8 cellular contexts compared by ENCODE assay signal in the genomic region with DNA sequence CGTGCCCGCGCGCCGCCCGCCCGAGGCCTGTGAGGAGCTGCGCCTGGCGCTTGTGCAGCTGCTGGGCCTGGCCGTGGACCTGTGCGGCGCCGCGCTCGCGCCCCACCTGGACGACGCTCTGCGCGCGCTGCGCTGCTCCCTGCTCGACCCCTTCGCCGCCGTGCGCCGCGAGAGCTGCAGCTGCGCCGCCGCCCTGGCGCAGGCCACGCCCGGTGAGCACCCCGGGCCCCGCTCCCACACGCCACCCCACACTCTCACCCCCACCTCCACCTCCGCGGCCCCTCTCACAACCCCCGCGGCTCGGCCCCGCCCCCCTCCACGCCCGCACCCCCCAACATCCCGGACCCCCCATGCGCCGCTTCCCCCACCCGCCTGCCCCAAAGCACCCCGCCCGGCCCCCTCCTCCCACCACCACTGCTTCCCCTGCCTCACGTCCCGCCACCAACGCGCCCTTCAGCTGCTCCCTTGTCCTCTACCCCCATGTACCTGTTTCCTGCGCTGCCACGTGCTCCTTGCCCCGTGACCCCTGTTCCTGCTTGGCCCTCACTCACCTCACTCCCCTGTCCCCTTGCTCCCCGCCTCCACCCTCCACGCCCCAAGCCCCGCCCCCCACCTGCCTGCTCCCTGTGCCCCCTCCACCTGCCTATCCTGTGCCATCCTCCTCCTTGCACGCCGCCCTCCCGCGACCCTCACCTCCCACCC. TPM values are rescaled to one million over a fixed set of nuclear protein-coding genes. Genes with fewer than 3 reads are reported as not detected.
DNase-seq lines count a peak whose midpoint lies in the region; ATAC-seq lines count a peak whose summit lies in the region.

A gene (minus strand): TSS at position 178 of the 702 bp plus-strand sequence. CDS start 15,776 bp downstream, outside the sequence.

- intact Hi-C loops in head of caudate nucleus (cut with DNase I): loop anchor here (5.0 kb wide), 1 partner anchor 205 kb away; no protein-coding TSS in a partner anchor
- intact Hi-C loops in posterior vena cava (cut with DNase I): no loop called here

- peak; percentile 47 for DNase-seq in NCI-H1092 treated with DMSO at 0.1 percent for 48 hours (lab: John Stamatoyannopoulos, UW)
- DNase-seq in NCI-H1092 (lab: John Stamatoyannopoulos, UW): no peak
- DNase-seq in NCI-H2171 (lab: John Stamatoyannopoulos, UW): peak; percentile 27
- DNase-seq in activated effector memory CD4-positive, alpha-beta T cell treated with anti-CD3 and anti-CD28 coated beads, Interleukin-2, amount 50 U/mL, for 16 hours: peak; percentile 77
- peak in 26 of 42 donors; percentile 12 to 65 (median 40) for DNase-seq in head of caudate nucleus
- peak; percentile 75 for DNase-seq in posterior vena cava (ENCODE audit: low spot score)
- no peak for DNase-seq in SKM-1 (lab: John Stamatoyannopoulos, UW; ENCODE audit: unreplicated experiment)

- peak; percentile 44 for ATAC-seq in HG02678 (IDR thresholded peaks at IDR 0.05; ENCODE audit: unreplicated experiment)

RNA-seq across cellular contexts. Expression of the gene that starts here (rescaled TPM):
- total RNA-seq in posterior vena cava: 10 to 100 TPM; 10.1 TPM

Comparison
In these comparisons a context has a peak if more than half of its experiments do, and no peak if none do; other contexts are left out.
1. DNase-seq: peak in NCI-H1092 treated with DMSO at 0.1 percent for 48 hours (single experiment), NCI-H2171 (single experiment), activated effector memory CD4-positive, alpha-beta T cell treated with anti-CD3 and anti-CD28 coated beads, Interleukin-2, amount 50 U/mL, for 16 hours (single experiment), head of caudate nucleus (26 of 42) and posterior vena cava (single experiment); none in NCI-H1092 (single experiment) and SKM-1 (single experiment).